13 cellular contexts compared by ENCODE assay signal in genomic region chr4:147479817-147480216, GRCh38. TPM values are rescaled to one million over a fixed set of nuclear protein-coding genes. Genes with fewer than 3 reads are reported as not detected.
DNase-seq lines count a peak whose midpoint lies in the region; ATAC-seq and TF ChIP-seq lines count a peak whose summit lies in the region.
"Had no signal": no experiment of that assay in that cellular context is flagged by ENCODE, and none has a peak within 500 bp of the region (broad histone marks: within the 10 kb centered on the region; RNA-seq: fewer than 3 reads in every experiment).

No MANE protein-coding gene starts in this region.

- DNase-seq in BE2C (peak; percentile 58), RPMI7951 (ENCODE audit: low read depth) (peak; percentile 67), fibroblast of lung (ENCODE audit: low read depth in 2 of 2) (peak; percentile 85 to 88), progenitor cell of endocrine pancreas (ENCODE audit: low spot score, unreplicated experiment) (no peak), inferior parietal cortex (ENCODE audit: extremely low spot score) (no peak), DMS114 treated with DMSO at 0.1 percent for 48 hours (lab: John Stamatoyannopoulos, UW; ENCODE audit: unreplicated experiment) (no peak), COLO829 (ENCODE audit: low spot score) (no peak)
- DNase-seq: activated effector memory CD4-positive, alpha-beta T cell treated with anti-CD3 and anti-CD28 coated beads, Interleukin-2, amount 50 U/mL, for 16 hours; effector memory CD8-positive, alpha-beta T cell; islet precursor cell; NCI-H2029 had no signal

- no peak for ATAC-seq in GM19035 (IDR thresholded peaks at IDR 0.05; ENCODE audit: unreplicated experiment)
- ATAC-seq: effector memory CD8-positive, alpha-beta T cell had no signal

- H3K9me3 Mint-ChIP-seq in progenitor cell of endocrine pancreas (ENCODE audit: low read depth): no peaks in the 10 kb centered on the region

- no peak overlapping the region for H3K27ac ChIP-seq in fibroblast of lung (ENCODE audit: insufficient read depth, low read length)
- H3K27ac ChIP-seq: parathyroid adenoma had no signal

- H3K36me3 ChIP-seq in BE2C (no peaks in the 10 kb centered on the region; the same call in 1 of the 2 replicates), fibroblast of lung (ENCODE audit: control insufficient read depth, insufficient read depth, low read length) (no peaks in the 10 kb centered on the region)

- peak overlapping the region; percentile 94 for H3K4me3 Mint-ChIP-seq in progenitor cell of endocrine pancreas (ENCODE audit: low read depth)
- H3K4me3 Mint-ChIP-seq: effector memory CD8-positive, alpha-beta T cell had no signal

- peaks cover 14% of the 10 kb centered on the region for H3K4me1 Mint-ChIP-seq in progenitor cell of endocrine pancreas (ENCODE audit: low read depth)

- H2AFZ ChIP-seq in fibroblast of lung (ENCODE audit: low read length): no peak overlapping the region
- H2AFZ ChIP-seq: parathyroid adenoma had no signal

- TF ChIP-seq CTCF in BE2C (IDR thresholded peaks at IDR 0.05; ENCODE audit: low read depth, low read length) (no peak), fibroblast of lung (conservative IDR thresholded peaks at IDR 0.05 in 1 of 2, IDR thresholded peaks at IDR 0.05 in 1 of 2; ENCODE audit: low read depth in 1 of 2, low read length in 2 of 2) (no peak), progenitor cell of endocrine pancreas (IDR thresholded peaks at IDR 0.05; ENCODE audit: unreplicated experiment) (no peak)

- H3K9me3 ChIP-seq in BE2C: no peaks in the 10 kb centered on the region; the same call in 1 of the 2 replicates
- H3K9me3 ChIP-seq in fibroblast of lung (ENCODE audit: control insufficient read depth, insufficient read depth, low read depth, low read length): no peaks in the 10 kb centered on the region

- H4K20me1 ChIP-seq in fibroblast of lung (ENCODE audit: control insufficient read depth, extremely low read depth, insufficient read depth, low read length): no peaks in the 10 kb centered on the region

- H3K36me3 Mint-ChIP-seq in progenitor cell of endocrine pancreas (ENCODE audit: insufficient read depth): no peaks in the 10 kb centered on the region

- H3K4me2 ChIP-seq in fibroblast of lung (ENCODE audit: extremely low read depth, insufficient read depth, low read length): no peak overlapping the region

- no peak overlapping the region for H3K27ac Mint-ChIP-seq in progenitor cell of endocrine pancreas
- H3K27ac Mint-ChIP-seq: effector memory CD8-positive, alpha-beta T cell had no signal

- H3K27me3 ChIP-seq in BE2C: no peaks in the 10 kb centered on the region
- H3K27me3 ChIP-seq in fibroblast of lung (ENCODE audit: control insufficient read depth, insufficient read depth, low read length): peaks cover 2% of the 10 kb centered on the region

- H3K4me3 ChIP-seq in BE2C (ENCODE audit: low read depth, low read length) (no peak overlapping the region), fibroblast of lung (replicated peaks in 1 of 4; ENCODE audit: control extremely low read depth in 1 of 4, insufficient read depth in 1 of 4, low read depth in 3 of 4, low read length in 4 of 4) (no peak overlapping the region)

- H3K27me3 Mint-ChIP-seq in progenitor cell of endocrine pancreas: peaks cover 12% of the 10 kb centered on the region

- H3K79me2 ChIP-seq in fibroblast of lung (ENCODE audit: control insufficient read depth, insufficient read depth, low read length): no peaks in the 10 kb centered on the region
- H3K79me2 ChIP-seq: parathyroid adenoma had no signal

- H3K4me1 ChIP-seq in BE2C (peaks cover 9% of the 10 kb centered on the region), fibroblast of lung (ENCODE audit: control insufficient read depth, extremely low read depth, insufficient read depth, low read length) (peaks cover 11% of the 10 kb centered on the region)
- H3K4me1 ChIP-seq: parathyroid adenoma had no signal

- no peak overlapping the region for H3K9ac ChIP-seq in fibroblast of lung (ENCODE audit: insufficient read depth, low read length)
- H3K9ac ChIP-seq: parathyroid adenoma had no signal

RNA-seq across cellular contexts. Expression of gene EDNRA, which starts 1.1 kb away (rescaled TPM):
- polyA plus RNA-seq in BE2C (2012; ENCODE audit: insufficient read depth, insufficient read length, low read depth): 0.42 TPM
- 0.36 and 0.39 TPM in 2 replicates for total RNA-seq in RPMI7951 (2014; rRNA removed; shearing (Covaris generic))
- total RNA-seq in fibroblast of lung: 0.77 and 2.0 TPM in 2 replicates
- 1.4 and 9.5 TPM in 2 replicates for polyA plus RNA-seq in fibroblast of lung
- polyA plus RNA-seq in fibroblast of lung (2012): 0.67 and 4.8 TPM in 2 replicates
- polyA minus RNA-seq in fibroblast of lung (ENCODE audit: low replicate concordance): 3.1 and 7.0 TPM in 2 replicates
- total RNA-seq in progenitor cell of endocrine pancreas: 12.2 and 13.3 TPM in 2 replicates

Comparison
In these comparisons a context has a peak if more than half of its experiments do, and no peak if none do; other contexts are left out.
1. DNase-seq: peak in BE2C (single experiment), RPMI7951 (single experiment) and fibroblast of lung (2 of 2); none in progenitor cell of endocrine pancreas (single experiment), inferior parietal cortex (single experiment), DMS114 treated with DMSO at 0.1 percent for 48 hours (single experiment) and COLO829 (single experiment).